ENCODE assay signal across 19 cellular contexts in genomic region chr7:114957434-114957833, GRCh38. TPM values are rescaled to one million over a fixed set of nuclear protein-coding genes. Genes with fewer than 3 reads are reported as not detected.
DNase-seq lines count a peak whose midpoint lies in the region; ATAC-seq, FAIRE-seq and TF ChIP-seq lines count a peak whose summit lies in the region.
"Had no signal": no experiment of that assay in that cellular context is flagged by ENCODE, and none has a peak within 500 bp of the region (broad histone marks: within the 10 kb centered on the region; RNA-seq: fewer than 3 reads in every experiment).

No MANE protein-coding gene starts in this region.

- CTCF ChIA-PET in activated naive CD4-positive, alpha-beta T cell treated with anti-CD3 and anti-CD28 coated beads for 36 hours (lab: Charles Lee) = interaction anchor here (1.1 kb wide), 1 partner anchor 15 kb away, joined by 3 read pairs; no protein-coding TSS in a partner anchor
- CTCF ChIA-PET in K562 (lab: Yijun Ruan, JAX; ENCODE audit: low intra/inter-chr PET ratio) = no interaction called here

- no peaks in the 10 kb centered on the region for H4K20me1 ChIP-seq in K562 (replicated peaks; ENCODE audit: control insufficient read depth, insufficient read depth, low read length)

- no peak for TF ChIP-seq EP300 in K562 (IDR thresholded peaks at IDR 0.05; ENCODE audit: low read length)

- intact Hi-C loops in activated naive CD4-positive, alpha-beta T cell treated with anti-CD3 and anti-CD28 coated beads for 36 hours (cut with micrococcal nuclease) = loop anchor here (2.0 kb wide), 1 partner anchor 13 kb away; no protein-coding TSS in a partner anchor
- intact Hi-C loops in K562 (cut with micrococcal nuclease) = no loop called here

- H3K27ac Mint-ChIP-seq in activated naive CD4-positive, alpha-beta T cell treated with anti-CD3 and anti-CD28 coated beads, Interleukin-2, amount 50 U/mL, for 24 hours = peak overlapping the region; percentile 3
- H3K27ac Mint-ChIP-seq in activated naive CD4-positive, alpha-beta T cell treated with anti-CD3 and anti-CD28 coated beads for 36 hours = no peak overlapping the region
- H3K27ac Mint-ChIP-seq: B cell had no signal

- H3K36me3 ChIP-seq in K562 (ENCODE audit: control insufficient read depth, insufficient read depth, low read length) (no peaks in the 10 kb centered on the region), subcutaneous abdominal adipose tissue (ENCODE audit: control insufficient read depth in 5 of 5, insufficient read depth in 5 of 5, low read length in 5 of 5) (peaks cover 0 to 5% (median 3%) of the 10 kb centered on the region in 5 donors)

- BruUV-seq in K562 (replicated peaks; lab: Mats Ljungman, UMichigan) = no TSS peak

- H3K4me1 Mint-ChIP-seq in activated naive CD4-positive, alpha-beta T cell treated with anti-CD3 and anti-CD28 coated beads, Interleukin-2, amount 50 U/mL, for 24 hours = peaks cover 74% of the 10 kb centered on the region
- H3K4me1 Mint-ChIP-seq in activated naive CD4-positive, alpha-beta T cell treated with anti-CD3 and anti-CD28 coated beads for 36 hours (ENCODE audit: low read depth) = peaks cover 59% of the 10 kb centered on the region

- no peak for TF ChIP-seq RAD21 in K562 (CRISPR knock-in tag; conservative IDR thresholded peaks at IDR 0.05 in 1 of 2, IDR thresholded peaks at IDR 0.05 in 1 of 2)

- H3K4me2 ChIP-seq in K562 (ENCODE audit: insufficient read depth, low read length) = no peak overlapping the region

- H3K27me3 Mint-ChIP-seq in activated naive CD4-positive, alpha-beta T cell treated with anti-CD3 and anti-CD28 coated beads, Interleukin-2, amount 50 U/mL, for 24 hours = no peaks in the 10 kb centered on the region
- no peaks in the 10 kb centered on the region for H3K27me3 Mint-ChIP-seq in activated naive CD4-positive, alpha-beta T cell treated with anti-CD3 and anti-CD28 coated beads for 36 hours (ENCODE audit: low read depth)
- H3K27me3 Mint-ChIP-seq: B cell had no signal

- FAIRE-seq in K562 (lab: Jason Lieb, UNC) = no peak

- in situ Hi-C loops in K562 (cut with MboI) = no loop called here

- no peak overlapping the region for H3K9ac ChIP-seq in K562 (ENCODE audit: insufficient read depth in 1 of 2, low read depth in 2 of 2, low read length in 2 of 2)
- H3K9ac ChIP-seq in subcutaneous abdominal adipose tissue (ENCODE audit: low read length in 5 of 5) = no peak overlapping the region

- H3K27me3 ChIP-seq in K562 (ENCODE audit: control insufficient read depth in 2 of 2, insufficient read depth in 2 of 2, low read length in 2 of 2) = no peaks in the 10 kb centered on the region
- H3K27me3 ChIP-seq in subcutaneous abdominal adipose tissue (ENCODE audit: control insufficient read depth in 5 of 5, insufficient read depth in 4 of 5, low read length in 5 of 5) = no peaks in the 10 kb centered on the region
- H3K27me3 ChIP-seq: SJSA1 had no signal

- peaks cover 14% of the 10 kb centered on the region for H3K36me3 Mint-ChIP-seq in activated naive CD4-positive, alpha-beta T cell treated with anti-CD3 and anti-CD28 coated beads, Interleukin-2, amount 50 U/mL, for 24 hours
- H3K36me3 Mint-ChIP-seq in activated naive CD4-positive, alpha-beta T cell treated with anti-CD3 and anti-CD28 coated beads for 36 hours (ENCODE audit: low read depth) = peaks cover 23% of the 10 kb centered on the region

- H2AFZ ChIP-seq in K562 (ENCODE audit: low read depth, low read length) = no peak overlapping the region

- no peaks in the 10 kb centered on the region for H3K9me3 ChIP-seq in K562 (replicated peaks; ENCODE audit: control insufficient read depth, insufficient read depth, low read depth, low read length)
- H3K9me3 ChIP-seq in subcutaneous abdominal adipose tissue (ENCODE audit: control insufficient read depth in 5 of 5, low read length in 5 of 5) = no peaks in the 10 kb centered on the region
- H3K9me3 ChIP-seq: SJSA1 had no signal

- 0% methylated on average over 1 of the region's 1 CpG for WGBS in K562 (ENCODE audit: insufficient coverage, low coverage, missing lambda C conversion rate)

- H3K27ac ChIP-seq in K562 (ENCODE audit: extremely low read depth, low read depth, low read length) = no peak overlapping the region
- H3K27ac ChIP-seq in subcutaneous abdominal adipose tissue (ENCODE audit: low read depth, low read length) = peak overlapping the region; percentile 32
- H3K27ac ChIP-seq: SJSA1 had no signal

- no peak overlapping the region for H3K4me3 ChIP-seq in K562
- no peak overlapping the region for H3K4me3 ChIP-seq in subcutaneous abdominal adipose tissue (ENCODE audit: low read depth in 1 of 5, low read length in 5 of 5)
- H3K4me3 ChIP-seq: SJSA1 had no signal

- no peak for ATAC-seq in K562
- no peak for ATAC-seq in HG03442 (IDR thresholded peaks at IDR 0.05; ENCODE audit: unreplicated experiment)
- ATAC-seq: Panc1 had no signal

- no peaks in the 10 kb centered on the region for H3K9me3 Mint-ChIP-seq in activated naive CD4-positive, alpha-beta T cell treated with anti-CD3 and anti-CD28 coated beads, Interleukin-2, amount 50 U/mL, for 24 hours
- H3K9me3 Mint-ChIP-seq in activated naive CD4-positive, alpha-beta T cell treated with anti-CD3 and anti-CD28 coated beads for 36 hours = no peaks in the 10 kb centered on the region

- no peaks in the 10 kb centered on the region for H3K9me1 ChIP-seq in K562 (ENCODE audit: control insufficient read depth, insufficient read depth, low read length)

- no peak for TF ChIP-seq CTCF in K562 (IDR thresholded peaks at IDR 0.05 in 2 of 3, conservative IDR thresholded peaks at IDR 0.05 in 1 of 3; ENCODE audit: insufficient read depth in 2 of 3, low read depth in 1 of 3, low read length in 3 of 3)

- no peak overlapping the region for H3K4me3 Mint-ChIP-seq in activated naive CD4-positive, alpha-beta T cell treated with anti-CD3 and anti-CD28 coated beads, Interleukin-2, amount 50 U/mL, for 24 hours
- H3K4me3 Mint-ChIP-seq in activated naive CD4-positive, alpha-beta T cell treated with anti-CD3 and anti-CD28 coated beads for 36 hours = no peak overlapping the region
- H3K4me3 Mint-ChIP-seq: B cell had no signal

- no peak for TF ChIP-seq POLR2A in K562 (conservative IDR thresholded peaks at IDR 0.05)

- DNase-seq in activated naive CD4-positive, alpha-beta T cell treated with anti-CD3 and anti-CD28 coated beads for 36 hours = no peak
- DNase-seq in MV-4-11 (lab: John Stamatoyannopoulos, UW) = peak; percentile 14
- DNase-seq in K562 (ENCODE audit: extremely low read depth in 1 of 4, low spot score in 3 of 4) = no peak
- no peak for DNase-seq in NCI-H2196 treated with DMSO at 0.1 percent for 48 hours (lab: John Stamatoyannopoulos, UW; ENCODE audit: unreplicated experiment)
- no peak for DNase-seq in NCI-H1417 (lab: John Stamatoyannopoulos, UW)
- DNase-seq: DMS79, GOT3, KG1, NCI-H1048, NCI-H1436, NCI-H1930, NCI-H2227 treated with DMSO at 0.1 percent for 48 hours, NCI-H510A had no signal

- no peaks in the 10 kb centered on the region for H3K79me2 ChIP-seq in K562 (ENCODE audit: control insufficient read depth, insufficient read depth, low read length)

- no peaks in the 10 kb centered on the region for H3K4me1 ChIP-seq in K562 (replicated peaks in 1 of 2; ENCODE audit: control insufficient read depth in 2 of 2, insufficient read depth in 2 of 2, low read length in 2 of 2)
- peaks cover 0 to 26% (median 5%) of the 10 kb centered on the region in 5 donors for H3K4me1 ChIP-seq in subcutaneous abdominal adipose tissue (ENCODE audit: control insufficient read depth in 5 of 5, insufficient read depth in 5 of 5, low read length in 5 of 5)
- H3K4me1 ChIP-seq: SJSA1 had no signal

- POLR2A ChIA-PET in K562 (lab: Yijun Ruan, JAX) = no interaction called here

TF ChIP-seq in K562, 482 proteins besides CTCF, POLR2A, EP300 and RAD21:
- no peak for TF ChIP-seq COPS2 (conservative IDR thresholded peaks at IDR 0.05)
- TF ChIP-seq MAFG (tag; conservative IDR thresholded peaks at IDR 0.05) = peak; percentile 64
- TF ChIP-seq MAFF (IDR thresholded peaks at IDR 0.05; ENCODE audit: low read length) = peak; percentile 79
- peak; percentile 83 for TF ChIP-seq MAFK (IDR thresholded peaks at IDR 0.05; ENCODE audit: low read length)
- no peak for TF ChIP-seq ZNF512 (tag; IDR thresholded peaks at IDR 0.05)
- TF ChIP-seq C11orf30 (IDR thresholded peaks at IDR 0.05; ENCODE audit: low read depth) = peak; percentile 61; the same call in 1 of the 2 replicates
- TF ChIP-seq ZNF316 (IDR thresholded peaks at IDR 0.05) = peak; percentile 89
- no peak for TF ChIP-seq BDP1 (IDR thresholded peaks at IDR 0.05; ENCODE audit: insufficient read depth, insufficient read length)

RNA-seq across cellular contexts. Expression of gene MDFIC, which starts 35.5 kb away (rescaled TPM):
- total RNA-seq in activated naive CD4-positive, alpha-beta T cell treated with anti-CD3 and anti-CD28 coated beads for 36 hours = 10 to 100 TPM; 79.4 to 93.1 TPM
- total RNA-seq in K562 (2011; cell fraction: chromatin; rRNA removed; ENCODE audit: low replicate concordance) = not detected in 2 replicates
- total RNA-seq in K562 (2011; cell fraction: nucleolus; rRNA removed) = not detected in 2 replicates
- total RNA-seq in K562 (2011; cell fraction: nucleoplasm; rRNA removed) = not detected in 2 replicates
- total RNA-seq in K562 (2014; rRNA removed) (not detected in 2 replicates), K562 (2014; rRNA removed; fragmentation: Illumina TruSeq; extraction: Trizol) (not detected in 2 replicates), K562 (2015; rRNA removed; fragmentation: Illumina TruSeq; extraction: Trizol) (not detected in 2 replicates), K562 (2021) (0.13 and 0.27 TPM in 2 replicates)
- polyA plus RNA-seq in K562 (2011; rRNA removed) (not detected in 2 replicates), K562 (2014; fragmentation: Illumina TruSeq; extraction: Trizol) (not detected in 2 replicates), K562 (2014; fragmentation: Nextera tagmentation; extraction: Ambion mirVana) (not detected), K562 (2014; rRNA removed) (0.24 TPM in 1 of 2 replicates, not detected in the other)
- not detected in 2 replicates for polyA plus RNA-seq in K562 (2011; cell fraction: cytosol; rRNA removed)
- polyA plus RNA-seq in K562 (2011; cell fraction: nucleus; rRNA removed) = not detected in 2 replicates
- polyA plus RNA-seq in K562 (2012) = 0.04 and 0.05 TPM in 2 replicates
- polyA minus RNA-seq in K562 (2011; rRNA and poly(A)+ RNA removed) = 0.28 TPM in 1 of 2 replicates, not detected in the other
- polyA minus RNA-seq in K562 (2011; cell fraction: cytosol; rRNA and poly(A)+ RNA removed) = not detected in 2 replicates
- polyA minus RNA-seq in K562 (2011; cell fraction: nucleus; rRNA and poly(A)+ RNA removed) = not detected in 2 replicates

Comparison
In these comparisons a context has a peak if more than half of its experiments do, and no peak if none do; other contexts are left out.
1. RNA of gene MDFIC, which starts 35.5 kb away (total RNA-seq): 79.4 to 93.1 TPM in activated naive CD4-positive, alpha-beta T cell treated with anti-CD3 and anti-CD28 coated beads for 36 hours; 0.13 to 0.27 TPM in K562; every median in the first group is over 10 times any median in the second.